In genomic region chr12:104702565-104703139, GRCh38 we compare ENCODE assay signal across 12 cellular contexts.
A peak's percentile ranks its signal among the peaks of the same experiment; 100 is the strongest.
DNase-seq lines count a peak whose midpoint lies in the region; ATAC-seq lines count a peak whose summit lies in the region.
"Had no signal": no experiment of that assay in that cellular context is flagged by ENCODE, and none has a peak within 500 bp of the region (broad histone marks: within the 10 kb centered on the region; RNA-seq: fewer than 3 reads in every experiment).

No MANE protein-coding gene starts in this region.

- peak overlapping the region in 1 of 2 experiments; percentile 25 for H3K23ac ChIP-seq in mesenchymal stem cell (ENCODE audit: low read length in 2 of 2)

- peak overlapping the region in 1 of 2 experiments; percentile 66 for H2BK12ac ChIP-seq in mesenchymal stem cell (ENCODE audit: low read length in 2 of 2)

- H3K14ac ChIP-seq in mesenchymal stem cell (ENCODE audit: low read length in 2 of 2) = no peak overlapping the region

- no peak overlapping the region for H2BK15ac ChIP-seq in mesenchymal stem cell (ENCODE audit: low read depth, poor library complexity, severe bottlenecking)

- peak; percentile 82 for DNase-seq in Right ventricle myocardium inferior (ENCODE audit: missing footprints)
- DNase-seq in cardiac septum (ENCODE audit: low spot score) = no peak
- DNase-seq in fibroblast of peridontal ligament (ENCODE audit: extremely low read depth) = peak; percentile 58
- DNase-seq in mesenchymal stem cell = no peak
- DNase-seq in aorta = peak; percentile 80 to 89
- no peak for DNase-seq in activated gamma-delta T cell treated with Interleukin-2 at 50 U/mL for 16 hours
- no peak for DNase-seq in activated CD4-positive, alpha-beta T cell treated with anti-CD3 and anti-CD28 coated beads, Interleukin-2, amount 50 U/mL, for 1 hour
- DNase-seq: activated naive CD4-positive, alpha-beta T cell; NCI-H187 treated with DMSO at 0.1 percent for 48 hours; retina had no signal

- H4K91ac ChIP-seq in mesenchymal stem cell (ENCODE audit: low read length) = no peak overlapping the region

- H3K4ac ChIP-seq in mesenchymal stem cell (ENCODE audit: low read depth in 1 of 2, low read length in 2 of 2) = no peak overlapping the region

- no peak overlapping the region for H3K4me2 ChIP-seq in mesenchymal stem cell (ENCODE audit: low read length, poor library complexity, severe bottlenecking)

- H3K9me3 ChIP-seq in mesenchymal stem cell (ENCODE audit: control insufficient read depth, low read length) (no peaks in the 10 kb centered on the region), aorta (ENCODE audit: control insufficient read depth, low read length) (no peaks in the 10 kb centered on the region)
- H3K9me3 ChIP-seq: esophagus muscularis mucosa had no signal

- no peak overlapping the region for H3K27ac ChIP-seq in mesenchymal stem cell (ENCODE audit: low read length, poor library complexity, severe bottlenecking)
- peak overlapping the region in 1 of 2 donors; percentile 27 for H3K27ac ChIP-seq in aorta (ENCODE audit: low read depth in 1 of 2, low read length in 2 of 2)
- H3K27ac ChIP-seq: esophagus muscularis mucosa had no signal

- peak overlapping the region; percentile 62 for H3K9ac ChIP-seq in mesenchymal stem cell (ENCODE audit: low read length)

- peak overlapping the region in 1 of 2 experiments; percentile 62 for H3K18ac ChIP-seq in mesenchymal stem cell (ENCODE audit: low read depth in 1 of 2, low read length in 2 of 2)

- ATAC-seq in Right ventricle myocardium inferior = peak; percentile 93
- peak; percentile 83 for ATAC-seq in aorta (ENCODE audit: low FRiP score)
- ATAC-seq in HG02610 (IDR thresholded peaks at IDR 0.05; ENCODE audit: unreplicated experiment) = no peak

- H3K4me3 ChIP-seq in mesenchymal stem cell (ENCODE audit: insufficient read depth in 1 of 2, low read depth in 1 of 2, low read length in 2 of 2) (peak overlapping the region in 1 of 2 experiments; percentile 33), aorta (ENCODE audit: low read length in 2 of 2) (no peak overlapping the region)
- H3K4me3 ChIP-seq: esophagus muscularis mucosa had no signal

- no peaks in the 10 kb centered on the region for H3K27me3 ChIP-seq in mesenchymal stem cell (ENCODE audit: control insufficient read depth in 1 of 2, insufficient read depth in 1 of 2, low read length in 2 of 2)
- H3K27me3 ChIP-seq in aorta (ENCODE audit: control insufficient read depth in 1 of 2, insufficient read depth in 2 of 2, low read length in 1 of 2) = no peaks in the 10 kb centered on the region
- H3K27me3 ChIP-seq: esophagus muscularis mucosa had no signal

- intact Hi-C loops in Right ventricle myocardium inferior (cut with DNase I) = loop anchor here (10.0 kb wide), 1 partner anchor 318 kb away; no protein-coding TSS in a partner anchor
- intact Hi-C loops in cardiac septum (cut with DNase I) = no loop called here
- intact Hi-C loops in aorta (cut with DNase I) = loop anchor here in 1 of 2 donors (10.0 kb wide), 1 partner anchor 78 kb away; no protein-coding TSS in a partner anchor

- no peaks in the 10 kb centered on the region for H3K4me1 ChIP-seq in mesenchymal stem cell (ENCODE audit: control insufficient read depth, insufficient read depth, low read depth, low read length)
- peaks cover 0 to 4% of the 10 kb centered on the region in 2 donors for H3K4me1 ChIP-seq in aorta (ENCODE audit: control insufficient read depth in 1 of 2, insufficient read depth in 2 of 2, low read length in 2 of 2)

- H4K8ac ChIP-seq in mesenchymal stem cell (ENCODE audit: low read length) = no peak overlapping the region

- no peak overlapping the region for H2BK5ac ChIP-seq in mesenchymal stem cell (ENCODE audit: low read depth, low read length, poor library complexity, severe bottlenecking)

- no peaks in the 10 kb centered on the region for H3K79me1 ChIP-seq in mesenchymal stem cell (replicated peaks; ENCODE audit: low read length, poor library complexity, severe bottlenecking)

- H2AK5ac ChIP-seq in mesenchymal stem cell (ENCODE audit: low read length, severe bottlenecking) = no peak overlapping the region

- 90% methylated on average over 21 of the region's 21 CpGs for WGBS in mesenchymal stem cell
- WGBS in aorta, 2 donors = 8 to 10% methylated on average over 21 of the region's 21 CpGs

- H3K36me3 ChIP-seq in mesenchymal stem cell (ENCODE audit: control insufficient read depth in 1 of 2, insufficient read depth in 2 of 2, low read depth in 1 of 2, low read length in 2 of 2) = no peaks in the 10 kb centered on the region
- no peaks in the 10 kb centered on the region for H3K36me3 ChIP-seq in aorta (ENCODE audit: control insufficient read depth in 1 of 2, insufficient read depth in 2 of 2, low read length in 1 of 2)
- H3K36me3 ChIP-seq: esophagus muscularis mucosa had no signal

- H2BK120ac ChIP-seq in mesenchymal stem cell (ENCODE audit: low read depth, low read length) = no peak overlapping the region

- H2AFZ ChIP-seq in mesenchymal stem cell (ENCODE audit: low read depth, low read length) = no peak overlapping the region

Comparison
In these comparisons a context has a peak if more than half of its experiments do, and no peak if none do; other contexts are left out.
1. DNase-seq: peak in Right ventricle myocardium inferior (single experiment), fibroblast of peridontal ligament (single experiment) and aorta (2 of 2); none in cardiac septum (single experiment), mesenchymal stem cell (single experiment), activated gamma-delta T cell treated with Interleukin-2 at 50 U/mL for 16 hours (single experiment) and activated CD4-positive, alpha-beta T cell treated with anti-CD3 and anti-CD28 coated beads, Interleukin-2, amount 50 U/mL, for 1 hour (single experiment).